In the genomic region with DNA sequence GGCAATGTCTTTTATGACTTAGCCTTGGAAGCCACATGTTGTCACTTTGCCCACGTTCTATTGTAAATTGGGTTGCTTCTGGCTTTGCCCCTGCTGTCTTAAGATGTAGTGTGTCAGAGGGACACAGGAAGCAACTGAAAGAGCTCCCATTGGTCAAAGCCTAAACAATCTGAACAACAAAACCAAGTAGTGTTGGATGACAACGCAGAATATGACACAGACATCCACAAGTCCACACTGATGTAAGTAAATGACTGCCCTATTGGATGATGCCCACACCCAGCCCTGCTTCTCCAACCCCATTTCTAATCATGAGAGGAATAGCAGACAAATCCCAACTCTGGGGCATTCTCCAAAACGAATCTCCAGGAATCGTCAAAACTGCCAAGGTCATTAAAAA, we compare ENCODE assay signal across 21 cellular contexts. TPM values are rescaled to one million over a fixed set of nuclear protein-coding genes. Genes with fewer than 3 reads are reported as not detected.
A peak's percentile ranks its signal among the peaks of the same experiment; 100 is the strongest.
DNase-seq lines count a peak whose midpoint lies in the region; ATAC-seq, FAIRE-seq and TF ChIP-seq lines count a peak whose summit lies in the region.
"Had no signal": no experiment of that assay in that cellular context is flagged by ENCODE, and none has a peak within 500 bp of the region (broad histone marks: within the 10 kb centered on the region; RNA-seq: fewer than 3 reads in every experiment).

No MANE protein-coding gene starts in this region.

- H3K4me3 ChIP-seq in K562 (no peak overlapping the region), neuronal stem cell (ENCODE audit: low read length in 2 of 2) (no peak overlapping the region)
- H3K4me3 ChIP-seq: BLaER1, GM12878, GM23248, HAP-1 had no signal

- no peak overlapping the region for H2AFZ ChIP-seq in K562 (ENCODE audit: low read depth, low read length)
- no peak overlapping the region for H2AFZ ChIP-seq in neuronal stem cell (ENCODE audit: low read length)
- H2AFZ ChIP-seq: GM23248 had no signal

- DNase-seq in MV-4-11 (lab: John Stamatoyannopoulos, UW) (peak; percentile 27), K562 (ENCODE audit: extremely low read depth in 1 of 4, low spot score in 3 of 4) (peak in 1 of 4 experiments; percentile 2), neuronal stem cell (ENCODE audit: low spot score) (no peak), activated T-cell treated with anti-CD3 and anti-CD28 coated beads for 4 hours (no peak)
- no peak for DNase-seq in activated T-helper 1 cell treated with anti-CD3 and anti-CD28 coated beads, Interleukin-12 subunit alpha, Interleukin-12 subunit beta, Interleukin-2, Interleukin-4 antibody, amounts not matched to agents 30 ng/mL and 10 ng/mL and 1 ng/mL, durations not matched to agents 14 hours and 24 hours and 36 hours (ENCODE audit: low spot score)
- DNase-seq: Caco-2; CD4-positive, CD25-positive, alpha-beta regulatory T cell; CD8-positive, alpha-beta T cell; DMS153; EL; GDM1; HFFc6 had no signal

- FAIRE-seq in K562 (lab: Jason Lieb, UNC): no peak
- FAIRE-seq: GM12878, GM19239, H54 had no signal

- no peak overlapping the region for H3K27ac ChIP-seq in K562 (ENCODE audit: extremely low read depth, low read depth, low read length)
- H3K27ac ChIP-seq in neuronal stem cell (replicated peaks; ENCODE audit: low read length): peak overlapping the region; percentile 17
- H3K27ac ChIP-seq: BLaER1, C4-2B, GM23248 had no signal

- H3K9ac ChIP-seq in K562 (ENCODE audit: insufficient read depth in 1 of 2, low read depth in 2 of 2, low read length in 2 of 2) (no peak overlapping the region), neuronal stem cell (ENCODE audit: low read depth, low read length, poor library complexity) (no peak overlapping the region)
- H3K9ac ChIP-seq: BLaER1, GM23248 had no signal

- CTCF ChIA-PET in K562 (lab: Yijun Ruan, JAX; ENCODE audit: low intra/inter-chr PET ratio): no interaction called here

- H4K91ac ChIP-seq in neuronal stem cell (ENCODE audit: low read depth, low read length, poor library complexity): no peak overlapping the region

- H4K20me1 ChIP-seq in K562 (replicated peaks; ENCODE audit: control insufficient read depth, insufficient read depth, low read length): no peaks in the 10 kb centered on the region
- H4K20me1 ChIP-seq: BLaER1 had no signal

- H3K4me3 Mint-ChIP-seq in activated T-helper 1 cell treated with anti-CD3 and anti-CD28 coated beads, Interleukin-12 subunit alpha, Interleukin-12 subunit beta, Interleukin-2, Interleukin-4 antibody, amounts not matched to agents 30 ng/mL and 10 ng/mL and 1 ng/mL, durations not matched to agents 14 hours and 24 hours and 36 hours: no peak overlapping the region
- H3K4me3 Mint-ChIP-seq: B cell; CD4-positive, CD25-positive, alpha-beta regulatory T cell; CD8-positive, alpha-beta T cell; HFFc6 had no signal

- 8% methylated on average over 4 of the region's 4 CpGs for WGBS in K562 (ENCODE audit: insufficient coverage, low coverage, missing lambda C conversion rate)
- no CpG with 5 or more reads among the region's 4 CpGs for WGBS in neuronal stem cell (ENCODE audit: extremely low coverage in 2 of 2, insufficient read length in 2 of 2, insufficient replicate concordance in 1 of 2), 2 donors

- H3K79me2 ChIP-seq in K562 (ENCODE audit: control insufficient read depth, insufficient read depth, low read length): no peaks in the 10 kb centered on the region

- H3K36me3 Mint-ChIP-seq in activated T-helper 1 cell treated with anti-CD3 and anti-CD28 coated beads, Interleukin-12 subunit alpha, Interleukin-12 subunit beta, Interleukin-2, Interleukin-4 antibody, amounts not matched to agents 30 ng/mL and 10 ng/mL and 1 ng/mL, durations not matched to agents 14 hours and 24 hours and 36 hours (ENCODE audit: low read depth): no peaks in the 10 kb centered on the region
- H3K36me3 Mint-ChIP-seq: CD4-positive, CD25-positive, alpha-beta regulatory T cell; CD8-positive, alpha-beta T cell had no signal

- no peaks in the 10 kb centered on the region for H3K79me1 ChIP-seq in neuronal stem cell (ENCODE audit: low read depth, low read length)

- no peak overlapping the region for H3K4ac ChIP-seq in neuronal stem cell (ENCODE audit: low read length)

- no peak for TF ChIP-seq CTCF in K562 (IDR thresholded peaks at IDR 0.05 in 2 of 3, conservative IDR thresholded peaks at IDR 0.05 in 1 of 3; ENCODE audit: insufficient read depth in 2 of 3, low read depth in 1 of 3, low read length in 3 of 3)

- no TSS peak for BruUV-seq in K562 (replicated peaks; lab: Mats Ljungman, UMichigan)

- H2AK5ac ChIP-seq in neuronal stem cell (ENCODE audit: low read depth, low read length): peak overlapping the region; percentile 63

- H3K23ac ChIP-seq in neuronal stem cell (ENCODE audit: low read depth, low read length, poor library complexity): no peak overlapping the region

- ATAC-seq in K562: peak; percentile 24; the same call in 2 of the 3 replicates
- no peak for ATAC-seq in HG03442 (IDR thresholded peaks at IDR 0.05; ENCODE audit: unreplicated experiment)
- ATAC-seq: CD8-positive, alpha-beta T cell; GM12878 had no signal

- H3K9me3 ChIP-seq in K562 (replicated peaks; ENCODE audit: control insufficient read depth, insufficient read depth, low read depth, low read length) (no peaks in the 10 kb centered on the region), neuronal stem cell (replicated peaks in 1 of 2; ENCODE audit: control insufficient read depth in 2 of 2, insufficient read depth in 1 of 2, low read depth in 1 of 2, low read length in 2 of 2) (no peaks in the 10 kb centered on the region)
- H3K9me3 ChIP-seq: BLaER1, Caco-2, HAP-1 had no signal

- H3K27me3 ChIP-seq in K562 (ENCODE audit: control insufficient read depth in 2 of 2, insufficient read depth in 2 of 2, low read length in 2 of 2) (peaks cover 9 to 17% of the 10 kb centered on the region in 2 experiments; a peak in 4 of 5 replicates), neuronal stem cell (ENCODE audit: control insufficient read depth in 3 of 3, insufficient read depth in 3 of 3, low read depth in 1 of 3, low read length in 3 of 3) (peaks cover 0 to 7% (median 0%) of the 10 kb centered on the region in 3 experiments)
- H3K27me3 ChIP-seq: BLaER1 had no signal

- H4K8ac ChIP-seq in neuronal stem cell (ENCODE audit: low read depth, low read length): no peak overlapping the region

- peak overlapping the region; percentile 53 for H2BK5ac ChIP-seq in neuronal stem cell (ENCODE audit: low read length)

- H3K4me2 ChIP-seq in K562 (ENCODE audit: insufficient read depth, low read length): no peak overlapping the region
- H3K4me2 ChIP-seq in neuronal stem cell (ENCODE audit: insufficient read depth, low read length, poor library complexity, severe bottlenecking): no peak overlapping the region
- H3K4me2 ChIP-seq: BLaER1 had no signal

- TF ChIP-seq EP300 in K562 (IDR thresholded peaks at IDR 0.05; ENCODE audit: low read length): no peak

- H3K4me1 Mint-ChIP-seq in activated T-helper 1 cell treated with anti-CD3 and anti-CD28 coated beads, Interleukin-12 subunit alpha, Interleukin-12 subunit beta, Interleukin-2, Interleukin-4 antibody, amounts not matched to agents 30 ng/mL and 10 ng/mL and 1 ng/mL, durations not matched to agents 14 hours and 24 hours and 36 hours (ENCODE audit: low read depth): no peaks in the 10 kb centered on the region
- H3K4me1 Mint-ChIP-seq: B cell; CD4-positive, CD25-positive, alpha-beta regulatory T cell had no signal

- H3K9me3 Mint-ChIP-seq in activated T-helper 1 cell treated with anti-CD3 and anti-CD28 coated beads, Interleukin-12 subunit alpha, Interleukin-12 subunit beta, Interleukin-2, Interleukin-4 antibody, amounts not matched to agents 30 ng/mL and 10 ng/mL and 1 ng/mL, durations not matched to agents 14 hours and 24 hours and 36 hours: no peaks in the 10 kb centered on the region
- H3K9me3 Mint-ChIP-seq: CD4-positive, CD25-positive, alpha-beta regulatory T cell; CD8-positive, alpha-beta T cell; HFFc6 had no signal

- intact Hi-C loops in K562 (cut with micrococcal nuclease): no loop called here
- intact Hi-C loops in activated T-helper 1 cell treated with anti-CD3 and anti-CD28 coated beads, Interleukin-12 subunit alpha, Interleukin-12 subunit beta, Interleukin-2, Interleukin-4 antibody, amounts not matched to agents 30 ng/mL and 10 ng/mL and 1 ng/mL, durations not matched to agents 14 hours and 24 hours and 36 hours (cut with micrococcal nuclease): no loop called here

- in situ Hi-C loops in K562 (cut with MboI): no loop called here

- POLR2A ChIA-PET in K562 (lab: Yijun Ruan, JAX): interaction anchor here (0.9 kb wide), 1 partner anchor 651 kb away, joined by 3 read pairs; no protein-coding TSS in a partner anchor

- no peak overlapping the region for H3K14ac ChIP-seq in neuronal stem cell (ENCODE audit: low read length)

- H2BK15ac ChIP-seq in neuronal stem cell (ENCODE audit: low read length): no peak overlapping the region

- peaks cover 5% of the 10 kb centered on the region for H3K27me3 Mint-ChIP-seq in activated T-helper 1 cell treated with anti-CD3 and anti-CD28 coated beads, Interleukin-12 subunit alpha, Interleukin-12 subunit beta, Interleukin-2, Interleukin-4 antibody, amounts not matched to agents 30 ng/mL and 10 ng/mL and 1 ng/mL, durations not matched to agents 14 hours and 24 hours and 36 hours (ENCODE audit: insufficient read depth)

- TF ChIP-seq POLR2A in K562 (conservative IDR thresholded peaks at IDR 0.05): no peak

- H3K36me3 ChIP-seq in K562 (ENCODE audit: control insufficient read depth, insufficient read depth, low read length) (no peaks in the 10 kb centered on the region), neuronal stem cell (replicated peaks in 1 of 2; ENCODE audit: control insufficient read depth in 2 of 2, insufficient read depth in 2 of 2, low read length in 2 of 2) (no peaks in the 10 kb centered on the region)
- H3K36me3 ChIP-seq: BLaER1, HAP-1 had no signal

- H3K18ac ChIP-seq in neuronal stem cell (ENCODE audit: low read length): no peak overlapping the region

- peaks cover 3% of the 10 kb centered on the region for H3K9me1 ChIP-seq in K562 (ENCODE audit: control insufficient read depth, insufficient read depth, low read length)

- H3K4me1 ChIP-seq in K562 (replicated peaks in 1 of 2; ENCODE audit: control insufficient read depth in 2 of 2, insufficient read depth in 2 of 2, low read length in 2 of 2): peaks cover 7 to 13% of the 10 kb centered on the region in 2 experiments
- peaks cover 0 to 6% of the 10 kb centered on the region in 2 donors for H3K4me1 ChIP-seq in neuronal stem cell (ENCODE audit: control insufficient read depth in 2 of 2, insufficient read depth in 1 of 2, low read depth in 1 of 2, low read length in 2 of 2)
- H3K4me1 ChIP-seq: BLaER1 had no signal

- no peak overlapping the region for H3K27ac Mint-ChIP-seq in activated T-helper 1 cell treated with anti-CD3 and anti-CD28 coated beads, Interleukin-12 subunit alpha, Interleukin-12 subunit beta, Interleukin-2, Interleukin-4 antibody, amounts not matched to agents 30 ng/mL and 10 ng/mL and 1 ng/mL, durations not matched to agents 14 hours and 24 hours and 36 hours
- H3K27ac Mint-ChIP-seq: B cell; CD4-positive, CD25-positive, alpha-beta regulatory T cell; CD8-positive, alpha-beta T cell; HFFc6 had no signal

- H2BK120ac ChIP-seq in neuronal stem cell (ENCODE audit: low read depth, low read length): no peak overlapping the region

- H2BK12ac ChIP-seq in neuronal stem cell (ENCODE audit: low read length): peak overlapping the region; percentile 22

- TF ChIP-seq RAD21 in K562 (CRISPR knock-in tag; conservative IDR thresholded peaks at IDR 0.05 in 1 of 2, IDR thresholded peaks at IDR 0.05 in 1 of 2): no peak

RNA-seq across cellular contexts. Expression of a gene that starts 50.7 kb away (rescaled TPM):
- 1.2 and 3.1 TPM in 2 replicates for total RNA-seq in K562 (2011; cell fraction: chromatin; rRNA removed; ENCODE audit: low replicate concordance)
- 1.8 and 2.3 TPM in 2 replicates for total RNA-seq in K562 (2011; cell fraction: nucleolus; rRNA removed)
- 0.73 and 1.3 TPM in 2 replicates for total RNA-seq in K562 (2011; cell fraction: nucleoplasm; rRNA removed)
- 0.16 TPM in 1 of 2 replicates, not detected in the other for total RNA-seq in K562 (2014; rRNA removed)
- 0.07 TPM in 1 of 2 replicates, not detected in the other for total RNA-seq in K562 (2014; rRNA removed; fragmentation: Illumina TruSeq; extraction: Trizol)
- 0.07 and 0.15 TPM in 2 replicates for total RNA-seq in K562 (2015; rRNA removed; fragmentation: Illumina TruSeq; extraction: Trizol)
- 0.63 and 1.2 TPM in 2 replicates for total RNA-seq in K562 (2021)
- 0.47 and 0.87 TPM in 2 replicates for polyA plus RNA-seq in K562 (2011; rRNA removed)
- 0.94 and 1.2 TPM in 2 replicates for polyA plus RNA-seq in K562 (2011; cell fraction: cytosol; rRNA removed)
- 1.6 and 2.7 TPM in 2 replicates for polyA plus RNA-seq in K562 (2011; cell fraction: nucleus; rRNA removed)
- 0.35 and 1.9 TPM in 2 replicates for polyA plus RNA-seq in K562 (2012)
- 0.15 TPM in 1 of 2 replicates, not detected in the other for polyA plus RNA-seq in K562 (2014; fragmentation: Illumina TruSeq; extraction: Trizol)
- not detected for polyA plus RNA-seq in K562 (2014; fragmentation: Nextera tagmentation; extraction: Ambion mirVana)
- 0.03 TPM in 1 of 2 replicates, not detected in the other for polyA plus RNA-seq in K562 (2014; rRNA removed)
- polyA minus RNA-seq in K562 (2011; rRNA and poly(A)+ RNA removed): 0.21 and 0.54 TPM in 2 replicates
- polyA minus RNA-seq in K562 (2011; cell fraction: cytosol; rRNA and poly(A)+ RNA removed): 0.67 TPM in 1 of 2 replicates, not detected in the other
- 0.94 and 1.00 TPM in 2 replicates for polyA minus RNA-seq in K562 (2011; cell fraction: nucleus; rRNA and poly(A)+ RNA removed)
- 2.7 TPM for polyA plus RNA-seq in neuronal stem cell (2013, experiment 1 of 2)
- polyA plus RNA-seq in neuronal stem cell (2013, experiment 2 of 2): 2.6 TPM
- 0.23 and 0.59 TPM in 2 replicates for total RNA-seq in activated T-helper 1 cell treated with anti-CD3 and anti-CD28 coated beads, Interleukin-12 subunit alpha, Interleukin-12 subunit beta, Interleukin-2, Interleukin-4 antibody, amounts not matched to agents 30 ng/mL and 10 ng/mL and 1 ng/mL, durations not matched to agents 14 hours and 24 hours and 36 hours
- total RNA-seq: GM23248 had no signal
- polyA plus RNA-seq: CD4-positive, CD25-positive, alpha-beta regulatory T cell; GM23248 had no signal
